7 cellular contexts compared by ENCODE assay signal in genomic region chr11:129786112-129786416, GRCh38. TPM values are rescaled to one million over a fixed set of nuclear protein-coding genes. Genes with fewer than 3 reads are reported as not detected.
"Had no signal": no experiment of that assay in that cellular context is flagged by ENCODE, and none has a peak within 500 bp of the region (broad histone marks: within the 10 kb centered on the region; RNA-seq: fewer than 3 reads in every experiment).

No MANE protein-coding gene starts in this region.

RNA-seq across cellular contexts. Expression of gene TMEM45B, which starts 29.6 kb away (rescaled TPM):
- total RNA-seq: LHCN-M2, MCF 10A, NCI-H460, Right ventricle myocardium inferior, RPMI7951, SJCRH30, SK-MEL-5 had no signal
